8 cellular contexts compared by ENCODE assay signal in the genomic region with DNA sequence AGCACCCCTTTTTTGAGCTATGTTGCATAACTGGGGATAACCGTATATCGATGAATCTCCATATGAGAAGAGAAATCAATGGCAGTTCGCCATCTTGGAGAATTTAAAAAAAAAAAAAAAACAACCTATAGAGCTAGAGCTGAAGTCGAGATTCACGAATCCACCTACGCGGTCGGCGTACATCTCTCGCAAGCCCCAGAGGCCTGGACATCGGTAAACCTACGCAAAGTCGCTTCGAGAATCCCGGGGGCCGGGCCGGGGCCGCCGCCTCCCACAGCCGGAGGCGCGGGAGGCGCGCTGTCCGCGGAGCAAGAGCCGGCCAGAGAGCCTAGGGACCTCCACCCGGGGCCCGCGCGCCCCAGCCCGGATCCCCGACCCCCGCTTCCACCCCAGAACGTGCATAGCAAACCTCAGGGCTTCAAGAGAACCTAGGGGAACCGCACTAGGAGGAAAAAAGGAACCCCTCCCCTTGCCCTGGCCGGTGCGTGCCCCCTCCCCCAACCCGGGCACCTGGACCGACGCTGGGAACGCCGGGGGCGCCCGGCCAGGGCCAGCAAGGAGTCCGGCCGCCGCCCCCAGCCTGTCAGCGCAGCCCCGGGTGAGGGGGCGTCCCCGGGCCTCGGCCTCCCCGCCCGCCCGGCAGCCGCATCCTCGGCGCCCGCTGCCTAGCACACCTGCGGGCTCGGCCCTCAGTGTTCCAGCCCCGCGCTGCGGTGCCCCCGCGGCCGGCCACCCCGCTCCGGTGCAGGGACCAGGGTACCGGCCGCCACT. TPM values are rescaled to one million over a fixed set of nuclear protein-coding genes. Genes with fewer than 3 reads are reported as not detected.
DNase-seq lines count a peak whose midpoint lies in the region; ATAC-seq, FAIRE-seq and TF ChIP-seq lines count a peak whose summit lies in the region.

No MANE protein-coding gene starts in this region.

- no peak for TF ChIP-seq EP300 in stomach (IDR thresholded peaks at IDR 0.05)

- POLR2A ChIA-PET in RWPE1 (lab: Yijun Ruan, JAX; ENCODE audit: low non-redundant PET) = interaction anchor here (0.6 to 0.7 kb wide), 2 partner anchors 189 to 214 kb away, joined by 4 to 6 read pairs; no protein-coding TSS in a partner anchor

- H3K9me3 Mint-ChIP-seq in Calu3 (ENCODE audit: low read depth, unreplicated experiment) (no peaks in the 10 kb centered on the region), neural progenitor cell (peaks cover 2% of the 10 kb centered on the region)

- no TSS peak for BruUV-seq in Calu3 (replicated peaks; lab: Mats Ljungman, UMichigan)

- H3K27me3 ChIP-seq in HUES64 (ENCODE audit: insufficient read depth, low read length) (no peaks in the 10 kb centered on the region), neural progenitor cell (no peaks in the 10 kb centered on the region), stomach (peaks cover 0 to 30% (median 0%) of the 10 kb centered on the region in 3 donors)

- CTCF ChIA-PET in Calu3 (lab: Charles Lee) (interaction anchor here (0.7 to 3.4 kb wide), 4 partner anchors 10 to 444 kb away, joined by 3 to 28 read pairs (median 3); no protein-coding TSS in a partner anchor), RWPE1 (lab: Yijun Ruan, JAX) (interaction anchor here (0.6 to 0.9 kb wide), 3 partner anchors 141 to 231 kb away, joined by 3 to 5 read pairs (median 4); no protein-coding TSS in a partner anchor)

- peaks cover 40% of the 10 kb centered on the region for H4K20me1 ChIP-seq in neural progenitor cell (ENCODE audit: low read depth)

- peaks cover 85% of the 10 kb centered on the region for H3K79me2 ChIP-seq in neural progenitor cell (ENCODE audit: low read depth)

- peaks cover 44% of the 10 kb centered on the region for H3K4me1 ChIP-seq in HUES64 (ENCODE audit: insufficient read depth, low read length)
- peaks cover 24% of the 10 kb centered on the region for H3K4me1 ChIP-seq in neural progenitor cell
- peaks cover 4 to 35% (median 31%) of the 10 kb centered on the region in 4 donors for H3K4me1 ChIP-seq in stomach

- peaks cover 27% of the 10 kb centered on the region for H3F3A ChIP-seq in neural progenitor cell (ENCODE audit: low read depth)

- H3K9me3 ChIP-seq in HUES64 (ENCODE audit: insufficient read depth, low read depth, low read length) (no peaks in the 10 kb centered on the region), neural progenitor cell (ENCODE audit: low read depth) (no peaks in the 10 kb centered on the region), stomach (no peaks in the 10 kb centered on the region)

- H3K4me1 Mint-ChIP-seq in Calu3 (ENCODE audit: low read depth, unreplicated experiment) (peaks cover 32% of the 10 kb centered on the region), neural progenitor cell (peaks cover 42% of the 10 kb centered on the region)

- H3K4me3 ChIP-seq in HUES64 (ENCODE audit: low read length) (peak overlapping the region; percentile 82), neural progenitor cell (peak overlapping the region; percentile 93), stomach (peak overlapping the region; percentile 83 to 96 (median 92))

- H3K27ac ChIP-seq in HUES64 (ENCODE audit: low read depth, low read length) (peak overlapping the region; percentile 96), RWPE1 (peak overlapping the region; percentile 95), neural progenitor cell (peak overlapping the region; percentile 95), stomach (peak overlapping the region; percentile 87 to 97 (median 88))

- H3K4me2 ChIP-seq in neural progenitor cell = peak overlapping the region; percentile 80

- H3K4me3 Mint-ChIP-seq in Calu3 (ENCODE audit: low read depth, unreplicated experiment) (peak overlapping the region; percentile 80), neural progenitor cell (peak overlapping the region; percentile 92)

- no peaks in the 10 kb centered on the region for H3K27me3 Mint-ChIP-seq in Calu3 (ENCODE audit: unreplicated experiment)
- peaks cover 7% of the 10 kb centered on the region for H3K27me3 Mint-ChIP-seq in neural progenitor cell (ENCODE audit: insufficient read depth, low read depth)

- TF ChIP-seq CTCF in Calu3 (IDR thresholded peaks at IDR 0.05; ENCODE audit: unreplicated experiment) = no peak
- no peak for TF ChIP-seq CTCF in RWPE1 (conservative IDR thresholded peaks at IDR 0.05; ENCODE audit: low read depth)
- TF ChIP-seq CTCF in neural progenitor cell (IDR thresholded peaks at IDR 0.05) = no peak
- no peak for TF ChIP-seq CTCF in stomach (IDR thresholded peaks at IDR 0.05)

- no peak for TF ChIP-seq POLR2A in stomach (IDR thresholded peaks at IDR 0.05)

- H3K27ac Mint-ChIP-seq in Calu3 (ENCODE audit: unreplicated experiment) = peak overlapping the region; percentile 87
- H3K27ac Mint-ChIP-seq in neural progenitor cell = peak overlapping the region; percentile 90

- intact Hi-C loops in Calu3 (cut with micrococcal nuclease; ENCODE audit: unreplicated experiment) = no loop called here
- intact Hi-C loops in stomach (cut with DNase I; ENCODE audit: low total_unique reads) = loop anchor here (10.0 kb wide), 1 partner anchor 215 kb away; no protein-coding TSS in a partner anchor

- H2AFZ ChIP-seq in neural progenitor cell (replicated peaks) = no peak overlapping the region

- no peak for FAIRE-seq in frontal cortex (lab: Jason Lieb, UNC)

- H3K9ac ChIP-seq in HUES64 (ENCODE audit: low read depth, low read length) = peak overlapping the region; percentile 97
- peak overlapping the region; percentile 46 for H3K9ac ChIP-seq in neural progenitor cell

- H3K36me3 ChIP-seq in HUES64 (ENCODE audit: insufficient read depth, low read length) = peaks cover 33% of the 10 kb centered on the region
- H3K36me3 ChIP-seq in neural progenitor cell = peaks cover 11% of the 10 kb centered on the region
- H3K36me3 ChIP-seq in stomach = peaks cover 0 to 14% (median 6%) of the 10 kb centered on the region in 4 donors

- H3K36me3 Mint-ChIP-seq in Calu3 (ENCODE audit: insufficient read depth, unreplicated experiment) (peaks cover 67% of the 10 kb centered on the region), neural progenitor cell (peaks cover 25% of the 10 kb centered on the region)

- peak; percentile 70 for ATAC-seq in GM21526 (IDR thresholded peaks at IDR 0.05; ENCODE audit: low FRiP score, unreplicated experiment)

- WGBS in HUES64 = under 1% methylated on average over 72 of the region's 72 CpGs
- WGBS in stomach, 5 donors = 0 to 2% (median 1%) methylated on average over 36 to 72 of the region's 72 CpGs

- DNase-seq in Calu3 = peak; percentile 91
- peak; percentile 76 for DNase-seq in RWPE1 (ENCODE audit: low spot score)
- DNase-seq in activated naive CD4-positive, alpha-beta T cell treated with Interleukin-2 at 50 U/mL for 16 hours = peak; percentile 70
- DNase-seq in frontal cortex (ENCODE audit: low spot score in 2 of 2) = peak; percentile 44 to 72
- DNase-seq in neural progenitor cell (ENCODE audit: low spot score) = peak; percentile 90
- DNase-seq in stomach = peak; percentile 88

RNA-seq across cellular contexts. Expression of a gene that starts 0.6 kb away (rescaled TPM):
- total RNA-seq in Calu3 (2022) = 219 and 225 TPM in 2 replicates
- polyA plus RNA-seq in HUES64 (2013, experiment 1 of 2) = 205 TPM
- polyA plus RNA-seq in HUES64 (2013, experiment 2 of 2) = 255 TPM
- 607 TPM for total RNA-seq in frontal cortex
- total RNA-seq in neural progenitor cell (ENCODE audit: low replicate concordance) = 328 and 481 TPM in 2 replicates
- 100 to 1,000 TPM in 1 of 5 donors, 10 to 100 TPM in 3, 1 to 10 TPM in 1; 1.2 to 130 (median 36.2) TPM for total RNA-seq in stomach
- polyA plus RNA-seq in stomach = 10 to 100 TPM; 33.9 to 40.9 (median 40.6) TPM

Comparison
In these comparisons a context has a peak if more than half of its experiments do, and no peak if none do; other contexts are left out.
1. Peak in every context shown above with its lines: DNase-seq, ATAC-seq, H3K4me3 ChIP-seq and H3K27ac ChIP-seq.